In genomic region chr2:29184531-29184930, GRCh38 we compare ENCODE assay signal across 28 cellular contexts.
"Had no signal": no experiment of that assay in that cellular context is flagged by ENCODE, and none has a peak within 500 bp of the region (broad histone marks: within the 10 kb centered on the region; RNA-seq: fewer than 3 reads in every experiment).

No MANE protein-coding gene starts in this region.

- H3K27me3 Mint-ChIP-seq: naive B cell; progenitor cell of endocrine pancreas; stimulated activated memory B cell treated with anti-CD40 and anti-IgM and Interleukin-4, amounts not matched to agents 10 μg/mL and 1 μg/mL and 100 μg/mL, for 72 hours; stimulated activated naive CD8-positive, alpha-beta T cell treated with anti-CD3 and anti-CD28 coated beads, Interleukin-15, amount 100 ng/mL, for 72 hours had no signal

- H3K9me3 ChIP-seq: lower lobe of right lung, right atrium auricular region, right lobe of liver, tibial nerve, upper lobe of left lung, vagina had no signal

- H3K27ac Mint-ChIP-seq: mesothelial cell of epicardium; naive B cell; natural killer cell; nephron progenitor cell; progenitor cell of endocrine pancreas; stimulated activated memory B cell treated with anti-CD40 and anti-IgM and Interleukin-4, amounts not matched to agents 10 μg/mL and 1 μg/mL and 100 μg/mL, for 72 hours had no signal

- H3K27me3 ChIP-seq: ovary, right atrium auricular region, right lobe of liver, tibial nerve, upper lobe of left lung, vagina had no signal

- H3K4me3 ChIP-seq: lower lobe of right lung, ovary, right atrium auricular region, right lobe of liver, smooth muscle cell, tibial nerve, upper lobe of left lung, vagina had no signal

- H3K9me3 Mint-ChIP-seq: natural killer cell had no signal

- ATAC-seq: left cardiac atrium; left lobe of liver; left ventricle myocardium superior; lower lobe of right lung; natural killer cell; right lobe of liver; stimulated activated memory B cell treated with anti-CD40 and anti-IgM and Interleukin-4, amounts not matched to agents 10 μg/mL and 1 μg/mL and 100 μg/mL, for 72 hours; stimulated activated naive CD8-positive, alpha-beta T cell treated with anti-CD3 and anti-CD28 coated beads, Interleukin-15, amount 100 ng/mL, for 72 hours had no signal

- H3K4me1 Mint-ChIP-seq: mesothelial cell of epicardium; natural killer cell; nephron progenitor cell; stimulated activated memory B cell treated with anti-CD40 and anti-IgM and Interleukin-4, amounts not matched to agents 10 μg/mL and 1 μg/mL and 100 μg/mL, for 72 hours; stimulated activated naive CD8-positive, alpha-beta T cell treated with anti-CD3 and anti-CD28 coated beads, Interleukin-15, amount 100 ng/mL, for 72 hours had no signal

- H3K36me3 ChIP-seq: ovary, right lobe of liver had no signal

- DNase-seq: hippocampal formation; kidney glomerular epithelial cell; left cardiac atrium; left ventricle myocardium superior; lower lobe of right lung; mammary epithelial cell; mesendoderm; naive B cell; natural killer cell; nephron progenitor cell; ovary; right lobe of liver; stimulated activated CD4-positive, alpha-beta T cell treated with anti-CD3 and anti-CD28 coated beads, Interleukin-1b, Interleukin-23, amount 100 ng/mL, for 48 hours; stimulated activated CD4-positive, alpha-beta T cell treated with anti-CD3 and anti-CD28 coated beads, Interleukin-2, amount 100 ng/mL, for 48 hours; stimulated activated CD4-positive, alpha-beta T cell treated with anti-CD3 and anti-CD28 coated beads, Interleukin-4, amount 100 ng/mL, for 4 hours; stimulated activated CD8-positive, alpha-beta memory T cell treated with anti-CD3 and anti-CD28 coated beads, Interleukin-4, amount 100 ng/mL, for 48 hours; stimulated activated naive CD4-positive, alpha-beta T cell treated with Interleukin-2 at 50 U/mL for 16 hours; stimulated activated naive CD8-positive, alpha-beta T cell treated with anti-CD3 and anti-CD28 coated beads, Interleukin-15, amount 100 ng/mL, for 72 hours; substantia nigra; upper lobe of left lung had no signal

- H3K4me1 ChIP-seq: lower lobe of right lung, right atrium auricular region, right lobe of liver, tibial nerve, upper lobe of left lung, vagina had no signal

- H3K27ac ChIP-seq: lower lobe of right lung, ovary, right atrium auricular region, right lobe of liver, upper lobe of left lung, vagina had no signal

- H3K4me3 Mint-ChIP-seq: mesothelial cell of epicardium; naive B cell; natural killer cell; nephron progenitor cell; stimulated activated memory B cell treated with anti-CD40 and anti-IgM and Interleukin-4, amounts not matched to agents 10 μg/mL and 1 μg/mL and 100 μg/mL, for 72 hours; stimulated activated naive CD8-positive, alpha-beta T cell treated with anti-CD3 and anti-CD28 coated beads, Interleukin-15, amount 100 ng/mL, for 72 hours had no signal

- H3K4me2 ChIP-seq: smooth muscle cell had no signal
